Comparison of ENCODE assay signal across 2 cellular contexts in the genomic region with DNA sequence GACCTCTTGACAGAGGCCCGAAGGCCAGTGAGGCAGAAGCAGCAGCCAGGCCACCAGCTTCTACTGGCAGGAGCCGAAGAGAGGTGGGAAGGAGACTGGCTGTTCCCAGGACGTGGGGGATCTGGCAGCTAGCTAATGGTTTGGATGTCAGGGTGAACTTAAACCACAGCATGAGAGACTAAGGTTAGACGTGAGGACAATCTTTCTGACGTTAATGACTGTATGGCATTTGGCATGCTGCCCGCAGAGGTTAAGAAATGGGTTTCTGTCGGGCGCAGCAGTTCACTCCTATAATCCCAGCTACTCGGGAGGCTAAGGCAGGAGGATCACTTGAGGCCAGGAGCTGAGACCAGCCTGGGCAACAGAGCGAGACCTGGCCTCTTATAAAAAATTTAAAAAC.
TF ChIP-seq lines count a peak whose summit lies in the region.

No MANE protein-coding gene starts in this region.

TF ChIP-seq in HCT116, 20 proteins besides CTCF, POLR2A, EP300 and RAD21:
- TF ChIP-seq, protein P1, sequence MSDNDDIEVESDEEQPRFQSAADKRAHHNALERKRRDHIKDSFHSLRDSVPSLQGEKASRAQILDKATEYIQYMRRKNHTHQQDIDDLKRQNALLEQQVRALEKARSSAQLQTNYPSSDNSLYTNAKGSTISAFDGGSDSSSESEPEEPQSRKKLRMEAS (IDR thresholded peaks at IDR 0.05), result no peak
- TF ChIP-seq POLR2AphosphoS5 (IDR thresholded peaks at IDR 0.05; ENCODE audit: low read depth, low read length) (no peak), EGR1 (IDR thresholded peaks at IDR 0.05; ENCODE audit: low read depth) (no peak), SRF (IDR thresholded peaks at IDR 0.05; ENCODE audit: low read depth) (no peak), SIN3A (IDR thresholded peaks at IDR 0.05; ENCODE audit: low read depth) (no peak), CEBPB (IDR thresholded peaks at IDR 0.05; ENCODE audit: low read depth) (no peak), ELF1 (IDR thresholded peaks at IDR 0.05; ENCODE audit: borderline replicate concordance, low read depth) (no peak), TCF7L2 (IDR thresholded peaks at IDR 0.05; ENCODE audit: borderline replicate concordance, extremely low read depth, insufficient read depth, insufficient read length) (no peak), SP1 (IDR thresholded peaks at IDR 0.05; ENCODE audit: low read depth) (no peak), EZH2 (IDR thresholded peaks at IDR 0.05) (no peak), ZFX (IDR thresholded peaks at IDR 0.05) (no peak), ZNF274 (IDR thresholded peaks at IDR 0.05; ENCODE audit: low read depth, low read length) (no peak), JUND (IDR thresholded peaks at IDR 0.05) (no peak), YY1 (IDR thresholded peaks at IDR 0.05; ENCODE audit: extremely low read depth, insufficient replicate concordance, low read depth, low read length) (no peak)
- TF ChIP-seq, protein P2, sequence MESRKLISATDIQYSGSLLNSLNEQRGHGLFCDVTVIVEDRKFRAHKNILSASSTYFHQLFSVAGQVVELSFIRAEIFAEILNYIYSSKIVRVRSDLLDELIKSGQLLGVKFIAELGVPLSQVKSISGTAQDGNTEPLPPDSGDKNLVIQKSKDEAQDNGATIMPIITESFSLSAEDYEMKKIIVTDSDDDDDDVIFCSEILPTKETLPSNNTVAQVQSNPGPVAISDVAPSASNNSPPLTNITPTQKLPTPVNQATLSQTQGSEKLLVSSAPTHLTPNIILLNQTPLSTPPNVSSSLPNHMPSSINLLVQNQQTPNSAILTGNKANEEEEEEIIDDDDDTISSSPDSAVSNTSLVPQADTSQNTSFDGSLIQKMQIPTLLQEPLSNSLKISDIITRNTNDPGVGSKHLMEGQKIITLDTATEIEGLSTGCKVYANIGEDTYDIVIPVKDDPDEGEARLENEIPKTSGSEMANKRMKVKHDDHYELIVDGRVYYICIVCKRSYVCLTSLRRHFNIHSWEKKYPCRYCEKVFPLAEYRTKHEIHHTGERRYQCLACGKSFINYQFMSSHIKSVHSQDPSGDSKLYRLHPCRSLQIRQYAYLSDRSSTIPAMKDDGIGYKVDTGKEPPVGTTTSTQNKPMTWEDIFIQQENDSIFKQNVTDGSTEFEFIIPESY (IDR thresholded peaks at IDR 0.05; ENCODE audit: extremely low read depth, insufficient replicate concordance, low read length), result no peak
- TF ChIP-seq, protein P3, sequence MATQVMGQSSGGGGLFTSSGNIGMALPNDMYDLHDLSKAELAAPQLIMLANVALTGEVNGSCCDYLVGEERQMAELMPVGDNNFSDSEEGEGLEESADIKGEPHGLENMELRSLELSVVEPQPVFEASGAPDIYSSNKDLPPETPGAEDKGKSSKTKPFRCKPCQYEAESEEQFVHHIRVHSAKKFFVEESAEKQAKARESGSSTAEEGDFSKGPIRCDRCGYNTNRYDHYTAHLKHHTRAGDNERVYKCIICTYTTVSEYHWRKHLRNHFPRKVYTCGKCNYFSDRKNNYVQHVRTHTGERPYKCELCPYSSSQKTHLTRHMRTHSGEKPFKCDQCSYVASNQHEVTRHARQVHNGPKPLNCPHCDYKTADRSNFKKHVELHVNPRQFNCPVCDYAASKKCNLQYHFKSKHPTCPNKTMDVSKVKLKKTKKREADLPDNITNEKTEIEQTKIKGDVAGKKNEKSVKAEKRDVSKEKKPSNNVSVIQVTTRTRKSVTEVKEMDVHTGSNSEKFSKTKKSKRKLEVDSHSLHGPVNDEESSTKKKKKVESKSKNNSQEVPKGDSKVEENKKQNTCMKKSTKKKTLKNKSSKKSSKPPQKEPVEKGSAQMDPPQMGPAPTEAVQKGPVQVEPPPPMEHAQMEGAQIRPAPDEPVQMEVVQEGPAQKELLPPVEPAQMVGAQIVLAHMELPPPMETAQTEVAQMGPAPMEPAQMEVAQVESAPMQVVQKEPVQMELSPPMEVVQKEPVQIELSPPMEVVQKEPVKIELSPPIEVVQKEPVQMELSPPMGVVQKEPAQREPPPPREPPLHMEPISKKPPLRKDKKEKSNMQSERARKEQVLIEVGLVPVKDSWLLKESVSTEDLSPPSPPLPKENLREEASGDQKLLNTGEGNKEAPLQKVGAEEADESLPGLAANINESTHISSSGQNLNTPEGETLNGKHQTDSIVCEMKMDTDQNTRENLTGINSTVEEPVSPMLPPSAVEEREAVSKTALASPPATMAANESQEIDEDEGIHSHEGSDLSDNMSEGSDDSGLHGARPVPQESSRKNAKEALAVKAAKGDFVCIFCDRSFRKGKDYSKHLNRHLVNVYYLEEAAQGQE (IDR thresholded peaks at IDR 0.05; ENCODE audit: low read depth), result no peak

TF ChIP-seq in H1, 55 proteins besides CTCF, POLR2A, EP300 and RAD21:
- TF ChIP-seq RXRA (IDR thresholded peaks at IDR 0.05; ENCODE audit: insufficient read depth, low read depth, low read length), result no peak
- TF ChIP-seq, protein P4, sequence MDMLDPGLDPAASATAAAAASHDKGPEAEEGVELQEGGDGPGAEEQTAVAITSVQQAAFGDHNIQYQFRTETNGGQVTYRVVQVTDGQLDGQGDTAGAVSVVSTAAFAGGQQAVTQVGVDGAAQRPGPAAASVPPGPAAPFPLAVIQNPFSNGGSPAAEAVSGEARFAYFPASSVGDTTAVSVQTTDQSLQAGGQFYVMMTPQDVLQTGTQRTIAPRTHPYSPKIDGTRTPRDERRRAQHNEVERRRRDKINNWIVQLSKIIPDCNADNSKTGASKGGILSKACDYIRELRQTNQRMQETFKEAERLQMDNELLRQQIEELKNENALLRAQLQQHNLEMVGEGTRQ (IDR thresholded peaks at IDR 0.05; ENCODE audit: low read length), result no peak
- no peak for TF ChIP-seq TBP (IDR thresholded peaks at IDR 0.05; ENCODE audit: low read depth, low read length)
- TF ChIP-seq TAF1 (IDR thresholded peaks at IDR 0.05; ENCODE audit: low read depth, low read length), result no peak
- TF ChIP-seq JUND (IDR thresholded peaks at IDR 0.05; ENCODE audit: low read length), result no peak
- TF ChIP-seq KDM5A (IDR thresholded peaks at IDR 0.05; ENCODE audit: low read length), result no peak
- no peak for TF ChIP-seq BRCA1 (IDR thresholded peaks at IDR 0.05; ENCODE audit: low read depth, low read length)
- no peak for TF ChIP-seq SP2 (IDR thresholded peaks at IDR 0.05; ENCODE audit: low read length)
- no peak for TF ChIP-seq ZNF274 (IDR thresholded peaks at IDR 0.05; ENCODE audit: borderline replicate concordance, extremely low read depth, low read length)
- no peak for TF ChIP-seq RBBP5 (IDR thresholded peaks at IDR 0.05; ENCODE audit: borderline replicate concordance, low read depth, low read length)
- TF ChIP-seq CBX8 (IDR thresholded peaks at IDR 0.05; ENCODE audit: borderline replicate concordance, low read depth, low read length), result no peak
- no peak for TF ChIP-seq MAFK (IDR thresholded peaks at IDR 0.05; ENCODE audit: low read depth, low read length)
- TF ChIP-seq, protein P1 (IDR thresholded peaks at IDR 0.05), result no peak
- TF ChIP-seq SP1 (IDR thresholded peaks at IDR 0.05; ENCODE audit: low read depth, low read length), result no peak
